Comparison of ENCODE assay signal across 1 cellular context in the genomic region with DNA sequence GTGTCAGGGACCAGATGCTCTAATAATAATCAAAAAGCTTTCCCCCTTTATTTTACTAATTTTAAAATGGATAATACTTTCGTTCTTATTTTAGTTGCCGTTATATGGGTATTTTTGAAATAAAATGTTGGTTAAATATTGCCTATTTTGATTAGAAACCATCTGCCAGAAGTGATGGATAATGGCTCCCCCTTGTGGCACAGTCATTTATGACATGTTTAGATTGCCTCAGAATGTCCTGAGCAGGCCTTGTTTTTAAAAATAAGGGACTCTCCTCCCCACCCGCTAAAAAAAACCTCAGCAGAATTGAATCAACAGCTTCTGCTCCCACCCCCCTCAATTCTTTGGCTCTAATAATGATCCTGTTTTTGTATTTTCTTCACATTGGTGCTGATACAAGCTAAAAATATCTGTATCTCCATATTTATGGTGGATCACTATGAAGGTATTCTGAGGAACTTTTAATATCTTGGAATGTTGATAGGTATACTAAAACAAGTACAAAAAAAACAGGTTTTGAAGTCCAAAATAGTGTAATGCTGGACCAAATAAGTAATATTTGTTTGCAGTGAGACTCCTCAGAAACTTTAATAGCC.
TF ChIP-seq lines count a peak whose summit lies in the region.

No MANE protein-coding gene starts in this region.

TF ChIP-seq in K562, 482 proteins besides CTCF, POLR2A, EP300 and RAD21 (continued from another document and continues in another):
- TF ChIP-seq, protein P1, sequence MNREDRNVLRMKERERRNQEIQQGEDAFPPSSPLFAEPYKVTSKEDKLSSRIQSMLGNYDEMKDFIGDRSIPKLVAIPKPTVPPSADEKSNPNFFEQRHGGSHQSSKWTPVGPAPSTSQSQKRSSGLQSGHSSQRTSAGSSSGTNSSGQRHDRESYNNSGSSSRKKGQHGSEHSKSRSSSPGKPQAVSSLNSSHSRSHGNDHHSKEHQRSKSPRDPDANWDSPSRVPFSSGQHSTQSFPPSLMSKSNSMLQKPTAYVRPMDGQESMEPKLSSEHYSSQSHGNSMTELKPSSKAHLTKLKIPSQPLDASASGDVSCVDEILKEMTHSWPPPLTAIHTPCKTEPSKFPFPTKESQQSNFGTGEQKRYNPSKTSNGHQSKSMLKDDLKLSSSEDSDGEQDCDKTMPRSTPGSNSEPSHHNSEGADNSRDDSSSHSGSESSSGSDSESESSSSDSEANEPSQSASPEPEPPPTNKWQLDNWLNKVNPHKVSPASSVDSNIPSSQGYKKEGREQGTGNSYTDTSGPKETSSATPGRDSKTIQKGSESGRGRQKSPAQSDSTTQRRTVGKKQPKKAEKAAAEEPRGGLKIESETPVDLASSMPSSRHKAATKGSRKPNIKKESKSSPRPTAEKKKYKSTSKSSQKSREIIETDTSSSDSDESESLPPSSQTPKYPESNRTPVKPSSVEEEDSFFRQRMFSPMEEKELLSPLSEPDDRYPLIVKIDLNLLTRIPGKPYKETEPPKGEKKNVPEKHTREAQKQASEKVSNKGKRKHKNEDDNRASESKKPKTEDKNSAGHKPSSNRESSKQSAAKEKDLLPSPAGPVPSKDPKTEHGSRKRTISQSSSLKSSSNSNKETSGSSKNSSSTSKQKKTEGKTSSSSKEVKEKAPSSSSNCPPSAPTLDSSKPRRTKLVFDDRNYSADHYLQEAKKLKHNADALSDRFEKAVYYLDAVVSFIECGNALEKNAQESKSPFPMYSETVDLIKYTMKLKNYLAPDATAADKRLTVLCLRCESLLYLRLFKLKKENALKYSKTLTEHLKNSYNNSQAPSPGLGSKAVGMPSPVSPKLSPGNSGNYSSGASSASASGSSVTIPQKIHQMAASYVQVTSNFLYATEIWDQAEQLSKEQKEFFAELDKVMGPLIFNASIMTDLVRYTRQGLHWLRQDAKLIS (CRISPR knock-in tag; IDR thresholded peaks at IDR 0.05), result no peak
- no peak for TF ChIP-seq KLF13 (tag; IDR thresholded peaks at IDR 0.05; ENCODE audit: borderline replicate concordance, low read depth)
- TF ChIP-seq TOE1 (IDR thresholded peaks at IDR 0.05; ENCODE audit: borderline replicate concordance), result no peak
- TF ChIP-seq TOE1 (CRISPR knock-in tag; IDR thresholded peaks at IDR 0.05; ENCODE audit: borderline replicate concordance, low read depth), result no peak
- TF ChIP-seq NCOA2 (IDR thresholded peaks at IDR 0.05; ENCODE audit: partially characterized antibody in 2 of 2), result no peak
- no peak for TF ChIP-seq ZNF121 (CRISPR knock-in tag; conservative IDR thresholded peaks at IDR 0.05)
- no peak for TF ChIP-seq ZNF274 (IDR thresholded peaks at IDR 0.05; ENCODE audit: borderline replicate concordance, low read depth, low read length)
- TF ChIP-seq MAFF (IDR thresholded peaks at IDR 0.05; ENCODE audit: low read length), result no peak
- no peak for TF ChIP-seq PURB (CRISPR knock-in tag; IDR thresholded peaks at IDR 0.05; ENCODE audit: low read depth)
- TF ChIP-seq, protein P2, sequence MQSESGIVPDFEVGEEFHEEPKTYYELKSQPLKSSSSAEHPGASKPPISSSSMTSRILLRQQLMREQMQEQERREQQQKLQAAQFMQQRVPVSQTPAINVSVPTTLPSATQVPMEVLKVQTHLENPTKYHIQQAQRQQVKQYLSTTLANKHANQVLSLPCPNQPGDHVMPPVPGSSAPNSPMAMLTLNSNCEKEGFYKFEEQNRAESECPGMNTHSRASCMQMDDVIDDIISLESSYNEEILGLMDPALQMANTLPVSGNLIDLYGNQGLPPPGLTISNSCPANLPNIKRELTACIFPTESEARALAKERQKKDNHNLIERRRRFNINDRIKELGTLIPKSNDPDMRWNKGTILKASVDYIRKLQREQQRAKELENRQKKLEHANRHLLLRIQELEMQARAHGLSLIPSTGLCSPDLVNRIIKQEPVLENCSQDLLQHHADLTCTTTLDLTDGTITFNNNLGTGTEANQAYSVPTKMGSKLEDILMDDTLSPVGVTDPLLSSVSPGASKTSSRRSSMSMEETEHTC (IDR thresholded peaks at IDR 0.05), result no peak
- TF ChIP-seq, protein P3, sequence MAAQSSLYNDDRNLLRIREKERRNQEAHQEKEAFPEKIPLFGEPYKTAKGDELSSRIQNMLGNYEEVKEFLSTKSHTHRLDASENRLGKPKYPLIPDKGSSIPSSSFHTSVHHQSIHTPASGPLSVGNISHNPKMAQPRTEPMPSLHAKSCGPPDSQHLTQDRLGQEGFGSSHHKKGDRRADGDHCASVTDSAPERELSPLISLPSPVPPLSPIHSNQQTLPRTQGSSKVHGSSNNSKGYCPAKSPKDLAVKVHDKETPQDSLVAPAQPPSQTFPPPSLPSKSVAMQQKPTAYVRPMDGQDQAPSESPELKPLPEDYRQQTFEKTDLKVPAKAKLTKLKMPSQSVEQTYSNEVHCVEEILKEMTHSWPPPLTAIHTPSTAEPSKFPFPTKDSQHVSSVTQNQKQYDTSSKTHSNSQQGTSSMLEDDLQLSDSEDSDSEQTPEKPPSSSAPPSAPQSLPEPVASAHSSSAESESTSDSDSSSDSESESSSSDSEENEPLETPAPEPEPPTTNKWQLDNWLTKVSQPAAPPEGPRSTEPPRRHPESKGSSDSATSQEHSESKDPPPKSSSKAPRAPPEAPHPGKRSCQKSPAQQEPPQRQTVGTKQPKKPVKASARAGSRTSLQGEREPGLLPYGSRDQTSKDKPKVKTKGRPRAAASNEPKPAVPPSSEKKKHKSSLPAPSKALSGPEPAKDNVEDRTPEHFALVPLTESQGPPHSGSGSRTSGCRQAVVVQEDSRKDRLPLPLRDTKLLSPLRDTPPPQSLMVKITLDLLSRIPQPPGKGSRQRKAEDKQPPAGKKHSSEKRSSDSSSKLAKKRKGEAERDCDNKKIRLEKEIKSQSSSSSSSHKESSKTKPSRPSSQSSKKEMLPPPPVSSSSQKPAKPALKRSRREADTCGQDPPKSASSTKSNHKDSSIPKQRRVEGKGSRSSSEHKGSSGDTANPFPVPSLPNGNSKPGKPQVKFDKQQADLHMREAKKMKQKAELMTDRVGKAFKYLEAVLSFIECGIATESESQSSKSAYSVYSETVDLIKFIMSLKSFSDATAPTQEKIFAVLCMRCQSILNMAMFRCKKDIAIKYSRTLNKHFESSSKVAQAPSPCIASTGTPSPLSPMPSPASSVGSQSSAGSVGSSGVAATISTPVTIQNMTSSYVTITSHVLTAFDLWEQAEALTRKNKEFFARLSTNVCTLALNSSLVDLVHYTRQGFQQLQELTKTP (IDR thresholded peaks at IDR 0.05; ENCODE audit: low read depth in 1 of 2, partially characterized antibody in 2 of 2), result no peak
- no peak for TF ChIP-seq SMARCE1 (IDR thresholded peaks at IDR 0.05)
- no peak for TF ChIP-seq ZC3H11A (IDR thresholded peaks at IDR 0.05; ENCODE audit: low read depth, low read length)
- no peak for TF ChIP-seq ZNF146 (CRISPR knock-in tag; IDR thresholded peaks at IDR 0.05; ENCODE audit: unreplicated experiment)
- TF ChIP-seq TAF15 (IDR thresholded peaks at IDR 0.05; ENCODE audit: low read depth, low read length), result no peak
- TF ChIP-seq NBN (IDR thresholded peaks at IDR 0.05; ENCODE audit: low read depth), result no peak
- TF ChIP-seq, protein P4, sequence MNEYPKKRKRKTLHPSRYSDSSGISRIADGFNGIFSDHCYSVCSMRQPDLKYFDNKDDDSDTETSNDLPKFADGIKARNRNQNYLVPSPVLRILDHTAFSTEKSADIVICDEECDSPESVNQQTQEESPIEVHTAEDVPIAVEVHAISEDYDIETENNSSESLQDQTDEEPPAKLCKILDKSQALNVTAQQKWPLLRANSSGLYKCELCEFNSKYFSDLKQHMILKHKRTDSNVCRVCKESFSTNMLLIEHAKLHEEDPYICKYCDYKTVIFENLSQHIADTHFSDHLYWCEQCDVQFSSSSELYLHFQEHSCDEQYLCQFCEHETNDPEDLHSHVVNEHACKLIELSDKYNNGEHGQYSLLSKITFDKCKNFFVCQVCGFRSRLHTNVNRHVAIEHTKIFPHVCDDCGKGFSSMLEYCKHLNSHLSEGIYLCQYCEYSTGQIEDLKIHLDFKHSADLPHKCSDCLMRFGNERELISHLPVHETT (CRISPR knock-in tag; conservative IDR thresholded peaks at IDR 0.05 in 1 of 2, IDR thresholded peaks at IDR 0.05 in 1 of 2), result no peak
- no peak for TF ChIP-seq MED1 (CRISPR knock-in tag; IDR thresholded peaks at IDR 0.05; ENCODE audit: borderline replicate concordance)
- no peak for TF ChIP-seq MBD2 (IDR thresholded peaks at IDR 0.05; ENCODE audit: borderline replicate concordance, low read depth)
- TF ChIP-seq FOXM1 (IDR thresholded peaks at IDR 0.05; ENCODE audit: low read depth), result no peak
- TF ChIP-seq FOXM1 (CRISPR knock-in tag; IDR thresholded peaks at IDR 0.05; ENCODE audit: low read depth), result no peak
- TF ChIP-seq CBFA2T2 (conservative IDR thresholded peaks at IDR 0.05), result no peak
- TF ChIP-seq CHD4 (IDR thresholded peaks at IDR 0.05; ENCODE audit: insufficient read depth, insufficient replicate concordance, low read depth, low read length, poor library complexity, severe bottlenecking), result no peak
- TF ChIP-seq ZNF766 (CRISPR knock-in tag; conservative IDR thresholded peaks at IDR 0.05), result no peak
- no peak for TF ChIP-seq ZC3H8 (IDR thresholded peaks at IDR 0.05)
- no peak for TF ChIP-seq RBBP5 (IDR thresholded peaks at IDR 0.05; ENCODE audit: borderline replicate concordance, insufficient read depth, low read length, poor library complexity, severe bottlenecking)
- no peak for TF ChIP-seq CEBPG (CRISPR knock-in tag; IDR thresholded peaks at IDR 0.05)
- TF ChIP-seq CEBPG (tag; conservative IDR thresholded peaks at IDR 0.05 in 1 of 2, IDR thresholded peaks at IDR 0.05 in 1 of 2), result peak; percentile 16 to 73; a peak in 2 of 4 replicates
- TF ChIP-seq, protein P5, sequence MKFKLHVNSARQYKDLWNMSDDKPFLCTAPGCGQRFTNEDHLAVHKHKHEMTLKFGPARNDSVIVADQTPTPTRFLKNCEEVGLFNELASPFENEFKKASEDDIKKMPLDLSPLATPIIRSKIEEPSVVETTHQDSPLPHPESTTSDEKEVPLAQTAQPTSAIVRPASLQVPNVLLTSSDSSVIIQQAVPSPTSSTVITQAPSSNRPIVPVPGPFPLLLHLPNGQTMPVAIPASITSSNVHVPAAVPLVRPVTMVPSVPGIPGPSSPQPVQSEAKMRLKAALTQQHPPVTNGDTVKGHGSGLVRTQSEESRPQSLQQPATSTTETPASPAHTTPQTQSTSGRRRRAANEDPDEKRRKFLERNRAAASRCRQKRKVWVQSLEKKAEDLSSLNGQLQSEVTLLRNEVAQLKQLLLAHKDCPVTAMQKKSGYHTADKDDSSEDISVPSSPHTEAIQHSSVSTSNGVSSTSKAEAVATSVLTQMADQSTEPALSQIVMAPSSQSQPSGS (CRISPR knock-in tag; IDR thresholded peaks at IDR 0.05), result no peak
- no peak for TF ChIP-seq MYC (IDR thresholded peaks at IDR 0.05; ENCODE audit: low read depth, low read length)
- TF ChIP-seq MYC (CRISPR knock-in tag; IDR thresholded peaks at IDR 0.05; ENCODE audit: borderline replicate concordance, low read depth), result no peak
- peak; percentile 54; the same call in 1 of the 2 replicates for TF ChIP-seq LCOR (CRISPR knock-in tag; IDR thresholded peaks at IDR 0.05)
- no peak for TF ChIP-seq ZNF583 (CRISPR knock-in tag; IDR thresholded peaks at IDR 0.05)
- peak; percentile 91 for TF ChIP-seq SMC3 (conservative IDR thresholded peaks at IDR 0.05; ENCODE audit: insufficient read depth, low read depth, low read length)
- no peak for TF ChIP-seq ARID1B (IDR thresholded peaks at IDR 0.05)
- no peak for TF ChIP-seq DACH1 (IDR thresholded peaks at IDR 0.05; ENCODE audit: partially characterized antibody)
- TF ChIP-seq, protein P6, sequence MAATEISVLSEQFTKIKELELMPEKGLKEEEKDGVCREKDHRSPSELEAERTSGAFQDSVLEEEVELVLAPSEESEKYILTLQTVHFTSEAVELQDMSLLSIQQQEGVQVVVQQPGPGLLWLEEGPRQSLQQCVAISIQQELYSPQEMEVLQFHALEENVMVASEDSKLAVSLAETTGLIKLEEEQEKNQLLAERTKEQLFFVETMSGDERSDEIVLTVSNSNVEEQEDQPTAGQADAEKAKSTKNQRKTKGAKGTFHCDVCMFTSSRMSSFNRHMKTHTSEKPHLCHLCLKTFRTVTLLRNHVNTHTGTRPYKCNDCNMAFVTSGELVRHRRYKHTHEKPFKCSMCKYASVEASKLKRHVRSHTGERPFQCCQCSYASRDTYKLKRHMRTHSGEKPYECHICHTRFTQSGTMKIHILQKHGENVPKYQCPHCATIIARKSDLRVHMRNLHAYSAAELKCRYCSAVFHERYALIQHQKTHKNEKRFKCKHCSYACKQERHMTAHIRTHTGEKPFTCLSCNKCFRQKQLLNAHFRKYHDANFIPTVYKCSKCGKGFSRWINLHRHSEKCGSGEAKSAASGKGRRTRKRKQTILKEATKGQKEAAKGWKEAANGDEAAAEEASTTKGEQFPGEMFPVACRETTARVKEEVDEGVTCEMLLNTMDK (IDR thresholded peaks at IDR 0.05; ENCODE audit: borderline replicate concordance, insufficient read depth, low read depth, low read length, poor library complexity, severe bottlenecking), result peak; percentile 24
- no peak for TF ChIP-seq MXI1 (IDR thresholded peaks at IDR 0.05; ENCODE audit: low read depth, low read length)
- no peak for TF ChIP-seq KLF10 (CRISPR knock-in tag; IDR thresholded peaks at IDR 0.05)
- TF ChIP-seq FOXK1 (CRISPR knock-in tag; IDR thresholded peaks at IDR 0.05; ENCODE audit: borderline replicate concordance), result no peak
- no peak for TF ChIP-seq TAF1 (IDR thresholded peaks at IDR 0.05; ENCODE audit: control insufficient read depth, extremely low read depth, insufficient read depth, low read length, severe bottlenecking)
- TF ChIP-seq, protein P7, sequence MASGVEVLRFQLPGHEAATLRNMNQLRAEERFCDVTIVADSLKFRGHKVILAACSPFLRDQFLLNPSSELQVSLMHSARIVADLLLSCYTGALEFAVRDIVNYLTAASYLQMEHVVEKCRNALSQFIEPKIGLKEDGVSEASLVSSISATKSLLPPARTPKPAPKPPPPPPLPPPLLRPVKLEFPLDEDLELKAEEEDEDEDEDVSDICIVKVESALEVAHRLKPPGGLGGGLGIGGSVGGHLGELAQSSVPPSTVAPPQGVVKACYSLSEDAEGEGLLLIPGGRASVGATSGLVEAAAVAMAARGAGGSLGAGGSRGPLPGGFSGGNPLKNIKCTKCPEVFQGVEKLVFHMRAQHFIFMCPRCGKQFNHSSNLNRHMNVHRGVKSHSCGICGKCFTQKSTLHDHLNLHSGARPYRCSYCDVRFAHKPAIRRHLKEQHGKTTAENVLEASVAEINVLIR (CRISPR knock-in tag; IDR thresholded peaks at IDR 0.05), result no peak
- TF ChIP-seq ZNF316 (IDR thresholded peaks at IDR 0.05), result 0 out of 2 replicates have a peak, but pooled peaks have one; percentile 31
- TF ChIP-seq ZNF75A (CRISPR knock-in tag; IDR thresholded peaks at IDR 0.05), result no peak
- TF ChIP-seq GATAD2B (IDR thresholded peaks at IDR 0.05; ENCODE audit: borderline replicate concordance), result peak; percentile 46; the same call in 1 of the 2 replicates
- TF ChIP-seq EP400 (IDR thresholded peaks at IDR 0.05), result no peak
- TF ChIP-seq ARHGAP35 (IDR thresholded peaks at IDR 0.05; ENCODE audit: partially characterized antibody), result no peak
- no peak for TF ChIP-seq STAT5B (CRISPR knock-in tag; IDR thresholded peaks at IDR 0.05)
- TF ChIP-seq KAT8 (IDR thresholded peaks at IDR 0.05; ENCODE audit: low read depth), result no peak
- no peak for TF ChIP-seq NFATC3 (IDR thresholded peaks at IDR 0.05)
